In the genomic region with DNA sequence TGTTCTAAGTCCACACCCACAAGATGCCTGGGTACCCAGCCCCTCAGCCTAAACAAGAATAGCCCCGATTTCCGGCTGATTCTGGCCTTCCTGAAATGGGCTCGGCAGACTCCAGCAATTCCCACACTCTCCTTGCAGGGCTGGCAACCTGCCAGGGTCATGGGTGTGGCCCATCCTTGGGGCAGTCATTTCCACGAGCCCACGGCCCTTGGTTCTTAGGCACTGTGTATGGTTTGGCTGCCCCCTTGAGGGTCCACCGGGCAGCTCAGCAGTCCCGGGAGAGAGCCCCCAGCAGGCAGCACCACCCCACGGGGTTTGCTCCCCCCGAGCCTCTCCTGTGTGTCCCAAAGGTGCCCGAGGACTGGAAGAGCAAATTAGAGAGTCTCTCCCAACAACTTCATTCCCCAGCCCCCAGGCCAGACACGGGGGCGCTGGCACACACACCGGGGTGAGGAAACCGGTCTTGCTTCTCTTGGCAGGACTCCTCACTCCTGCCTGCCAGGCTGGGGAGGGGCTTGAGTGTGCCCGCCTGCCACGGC, we compare ENCODE assay signal across 11 cellular contexts.
DNase-seq lines count a peak whose midpoint lies in the region; ATAC-seq and TF ChIP-seq lines count a peak whose summit lies in the region.
"Had no signal": no experiment of that assay in that cellular context is flagged by ENCODE, and none has a peak within 500 bp of the region (broad histone marks: within the 10 kb centered on the region; RNA-seq: fewer than 3 reads in every experiment).

No MANE protein-coding gene starts in this region.

- no peaks in the 10 kb centered on the region for H4K20me1 ChIP-seq in GM23248 (ENCODE audit: insufficient read depth)

- no peaks in the 10 kb centered on the region for H3K4me1 Mint-ChIP-seq in effector memory CD8-positive, alpha-beta T cell (ENCODE audit: low read depth in 2 of 2)
- H3K4me1 Mint-ChIP-seq: CD4-positive, CD25-positive, alpha-beta regulatory T cell had no signal

- no peaks in the 10 kb centered on the region for H3K36me3 Mint-ChIP-seq in effector memory CD8-positive, alpha-beta T cell (ENCODE audit: insufficient read depth)
- H3K36me3 Mint-ChIP-seq: CD4-positive, CD25-positive, alpha-beta regulatory T cell had no signal

- in situ Hi-C loops in ACHN (cut with HindIII; ENCODE audit: low pct_ligation_motif_present, low pct_unique_long_range_greater_than_20kb, low sequenced_read_pairs): no loop called here
- in situ Hi-C loops in GM23248 (cut with MboI): no loop called here

- H3K9ac ChIP-seq in GM23248: peak overlapping the region; percentile 50
- no peak overlapping the region for H3K9ac ChIP-seq in colonic mucosa (ENCODE audit: low read depth in 2 of 2, low read length in 2 of 2)

- TF ChIP-seq EP300 in tibial nerve (IDR thresholded peaks at IDR 0.05): no peak

- H3K9me2 ChIP-seq in GM23248 (ENCODE audit: insufficient read depth): no peaks in the 10 kb centered on the region

- H3K4me1 ChIP-seq in GM23248 (ENCODE audit: insufficient read depth) (peaks cover 9% of the 10 kb centered on the region), colonic mucosa (no peaks in the 10 kb centered on the region), lower lobe of right lung (no peaks in the 10 kb centered on the region), tibial nerve (peaks cover 0 to 4% (median 0%) of the 10 kb centered on the region in 4 donors)
- H3K4me1 ChIP-seq: prostate gland had no signal

- H3K4me2 ChIP-seq in GM23248 (ENCODE audit: unreplicated experiment): peak overlapping the region; percentile 33

- ATAC-seq in lower lobe of right lung (peak; percentile 32 to 42), omental fat pad (ENCODE audit: low FRiP score) (no peak)
- ATAC-seq in effector memory CD8-positive, alpha-beta T cell (replicated peaks): no peak

- intact Hi-C loops in colonic mucosa (cut with DNase I) (no loop called here), lower lobe of right lung (cut with DNase I) (no loop called here)

- H3K9me3 ChIP-seq in GM23248 (ENCODE audit: low read depth): no peaks in the 10 kb centered on the region
- no peaks in the 10 kb centered on the region for H3K9me3 ChIP-seq in colonic mucosa
- no peaks in the 10 kb centered on the region for H3K9me3 ChIP-seq in lower lobe of right lung
- H3K9me3 ChIP-seq in tibial nerve: no peaks in the 10 kb centered on the region
- H3K9me3 ChIP-seq: prostate gland had no signal

- no peak for TF ChIP-seq POLR2A in tibial nerve (IDR thresholded peaks at IDR 0.05)

- WGBS in GM23248 (ENCODE audit: low coverage in 1 of 2, low lambda C conversion rate in 2 of 2, missing lambda C conversion rate in 2 of 2), 2 experiments: 11 to 15% methylated on average over 16 of the region's 16 CpGs
- 13 to 37% methylated on average over 10 to 16 of the region's 16 CpGs for WGBS in tibial nerve, 2 donors

- DNase-seq in ACHN (peak; percentile 10), GM23248 (peak; percentile 83), colonic mucosa (peak; percentile 25), lower lobe of right lung (peak; percentile 54), omental fat pad (ENCODE audit: low spot score) (no peak), cortex of kidney (lab: John Stamatoyannopoulos, UW) (no peak), tibial nerve (ENCODE audit: low spot score in 2 of 2) (no peak)
- no peak for DNase-seq in effector memory CD8-positive, alpha-beta T cell
- DNase-seq: CD4-positive, CD25-positive, alpha-beta regulatory T cell had no signal

- H3K27me3 ChIP-seq in GM23248 (replicated peaks; ENCODE audit: insufficient read depth): no peaks in the 10 kb centered on the region
- no peaks in the 10 kb centered on the region for H3K27me3 ChIP-seq in colonic mucosa
- no peaks in the 10 kb centered on the region for H3K27me3 ChIP-seq in lower lobe of right lung (ENCODE audit: low read depth)
- H3K27me3 ChIP-seq in tibial nerve: no peaks in the 10 kb centered on the region

- H3K27ac ChIP-seq in GM23248 (no peak overlapping the region), colonic mucosa (no peak overlapping the region), lower lobe of right lung (no peak overlapping the region), tibial nerve (no peak overlapping the region)
- H3K27ac ChIP-seq: prostate gland, SK-N-MC had no signal

- H3K27ac Mint-ChIP-seq in effector memory CD8-positive, alpha-beta T cell: no peak overlapping the region
- H3K27ac Mint-ChIP-seq: CD4-positive, CD25-positive, alpha-beta regulatory T cell had no signal

- H3F3A ChIP-seq in GM23248 (ENCODE audit: insufficient read depth): peaks cover 4% of the 10 kb centered on the region; the same call in 1 of the 2 replicates

- H3K9me3 Mint-ChIP-seq in effector memory CD8-positive, alpha-beta T cell: no peaks in the 10 kb centered on the region

- no peaks in the 10 kb centered on the region for H3K36me3 ChIP-seq in GM23248 (ENCODE audit: low read depth)
- no peaks in the 10 kb centered on the region for H3K36me3 ChIP-seq in colonic mucosa
- no peaks in the 10 kb centered on the region for H3K36me3 ChIP-seq in lower lobe of right lung
- H3K36me3 ChIP-seq in tibial nerve: no peaks in the 10 kb centered on the region
- H3K36me3 ChIP-seq: prostate gland had no signal

- peaks cover 7 to 19% of the 10 kb centered on the region in 2 donors for H3K27me3 Mint-ChIP-seq in effector memory CD8-positive, alpha-beta T cell
- H3K27me3 Mint-ChIP-seq: CD4-positive, CD25-positive, alpha-beta regulatory T cell had no signal

- H3K4me3 Mint-ChIP-seq in effector memory CD8-positive, alpha-beta T cell: no peak overlapping the region
- H3K4me3 Mint-ChIP-seq: CD4-positive, CD25-positive, alpha-beta regulatory T cell had no signal

- peak overlapping the region; percentile 79 for H2AFZ ChIP-seq in GM23248

- no peaks in the 10 kb centered on the region for H3K79me2 ChIP-seq in GM23248 (ENCODE audit: insufficient read depth)

- no peak for TF ChIP-seq CTCF in colonic mucosa (IDR thresholded peaks at IDR 0.05)
- peak; percentile 11 for TF ChIP-seq CTCF in lower lobe of right lung (IDR thresholded peaks at IDR 0.05)
- TF ChIP-seq CTCF in omental fat pad (IDR thresholded peaks at IDR 0.05): no peak
- no peak for TF ChIP-seq CTCF in tibial nerve (IDR thresholded peaks at IDR 0.05)

- H3K4me3 ChIP-seq in GM23248: 0 out of 2 replicates have a peak overlapping the region, but pooled peaks have one; percentile 2
- H3K4me3 ChIP-seq in colonic mucosa: no peak overlapping the region
- H3K4me3 ChIP-seq in lower lobe of right lung: no peak overlapping the region
- H3K4me3 ChIP-seq in tibial nerve: no peak overlapping the region
- H3K4me3 ChIP-seq: prostate gland, SK-N-MC had no signal

Comparison
In these comparisons a context has a peak if more than half of its experiments do, and no peak if none do; other contexts are left out.
1. DNase-seq: peak in ACHN (single experiment), GM23248 (single experiment), colonic mucosa (single experiment) and lower lobe of right lung (single experiment); none in effector memory CD8-positive, alpha-beta T cell (0 of 3), omental fat pad (single experiment), cortex of kidney (single experiment) and tibial nerve (0 of 2).
2. ATAC-seq: peak in lower lobe of right lung (2 of 2); none in effector memory CD8-positive, alpha-beta T cell (single experiment) and omental fat pad (single experiment).